In genomic region chr7:38330861-38331709, GRCh38 we compare ENCODE assay signal across 12 cellular contexts.
DNase-seq lines count a peak whose midpoint lies in the region; ATAC-seq and TF ChIP-seq lines count a peak whose summit lies in the region.
"Had no signal": no experiment of that assay in that cellular context is flagged by ENCODE, and none has a peak within 500 bp of the region (broad histone marks: within the 10 kb centered on the region; RNA-seq: fewer than 3 reads in every experiment).

No MANE protein-coding gene starts in this region.

- DNase-seq in DMS53 (lab: John Stamatoyannopoulos, UW) = peak; percentile 31
- DNase-seq in DMS53 treated with DMSO at 0.1 percent for 48 hours (lab: John Stamatoyannopoulos, UW; ENCODE audit: unreplicated experiment) = no peak
- DNase-seq in NAMALWA (ENCODE audit: low spot score) = peak; percentile 61
- no peak for DNase-seq in astrocyte of the spinal cord (ENCODE audit: low read depth, low spot score)
- DNase-seq in nephron progenitor cell = peak; percentile 32
- DNase-seq in D341Med (ENCODE audit: low spot score) = no peak
- DNase-seq in NCI-H187 (lab: John Stamatoyannopoulos, UW) = no peak
- DNase-seq: effector memory CD4-positive, alpha-beta T cell; NCI-H774 had no signal

- no peak overlapping the region for H3K4me3 ChIP-seq in astrocyte of the spinal cord (ENCODE audit: low read depth, low read length)
- H3K4me3 ChIP-seq: A549 had no signal

- no peak for ATAC-seq in GM19395 (IDR thresholded peaks at IDR 0.05; ENCODE audit: unreplicated experiment)

- H3K27ac Mint-ChIP-seq in nephron progenitor cell = peak overlapping the region; percentile 22

- H3K4me1 Mint-ChIP-seq in nephron progenitor cell = peaks cover 37% of the 10 kb centered on the region

- H3K9me3 Mint-ChIP-seq in nephron progenitor cell = no peaks in the 10 kb centered on the region
- H3K9me3 Mint-ChIP-seq: IgD-negative memory B cell had no signal

- in situ Hi-C loops in astrocyte of the spinal cord (cut with HindIII; ENCODE audit: low sequenced_read_pairs) = no loop called here

- peak overlapping the region; percentile 9 for H3K4me3 Mint-ChIP-seq in nephron progenitor cell
- H3K4me3 Mint-ChIP-seq: IgD-negative memory B cell had no signal

- H3K36me3 Mint-ChIP-seq in nephron progenitor cell (ENCODE audit: low read depth) = no peaks in the 10 kb centered on the region
- H3K36me3 Mint-ChIP-seq: IgD-negative memory B cell had no signal

- TF ChIP-seq CTCF in astrocyte of the spinal cord (IDR thresholded peaks at IDR 0.05; ENCODE audit: low read depth, low read length) (peak; percentile 19), nephron progenitor cell (IDR thresholded peaks at IDR 0.05) (no peak)

- H3K27me3 Mint-ChIP-seq in nephron progenitor cell (ENCODE audit: low read depth, poor library complexity) = peaks cover 5% of the 10 kb centered on the region

Comparison
In these comparisons a context has a peak if more than half of its experiments do, and no peak if none do; other contexts are left out.
1. DNase-seq: peak in DMS53 (single experiment), NAMALWA (single experiment) and nephron progenitor cell (single experiment); none in DMS53 treated with DMSO at 0.1 percent for 48 hours (single experiment), astrocyte of the spinal cord (single experiment), D341Med (single experiment) and NCI-H187 (0 of 2).